In the genomic region with DNA sequence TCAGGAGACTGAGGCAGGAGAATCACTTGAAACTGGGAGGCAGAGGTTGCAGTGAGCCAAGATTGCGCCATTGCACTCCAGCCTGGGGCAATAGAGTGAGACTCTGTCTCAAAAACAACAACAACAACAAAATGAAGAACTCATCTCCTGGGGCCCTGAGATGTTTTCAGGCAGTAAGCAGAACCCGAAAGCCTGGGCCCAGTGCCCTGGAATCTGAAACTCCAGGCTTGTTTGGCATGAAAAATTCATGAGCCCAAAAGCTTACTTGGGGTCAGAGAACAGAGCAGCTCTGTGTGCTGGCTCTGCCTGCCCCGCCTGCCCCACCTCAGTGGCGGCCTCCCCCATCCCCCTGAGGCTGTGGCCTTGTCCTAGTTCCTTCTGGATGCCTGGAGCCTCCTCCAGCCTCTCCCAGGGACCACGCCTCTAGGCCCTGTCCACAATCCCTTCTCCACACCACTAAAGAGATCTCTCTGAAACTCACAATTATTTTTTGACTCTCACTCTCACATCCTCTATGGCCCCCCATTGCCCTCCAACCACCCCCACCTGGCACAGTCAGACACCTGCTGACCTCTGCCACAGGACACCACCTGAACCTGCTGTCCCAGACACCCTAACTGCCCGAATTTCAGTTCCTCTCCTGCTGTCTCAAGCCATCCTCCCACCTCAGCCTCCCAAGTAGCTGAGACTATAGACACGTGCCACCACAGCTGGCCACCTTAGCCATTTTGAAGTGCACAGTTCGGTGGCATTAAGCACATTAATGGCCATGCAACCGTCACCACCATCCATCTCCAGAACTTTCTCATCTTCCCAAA, we compare ENCODE assay signal across 8 cellular contexts. TPM values are rescaled to one million over a fixed set of nuclear protein-coding genes. Genes with fewer than 3 reads are reported as not detected.
DNase-seq lines count a peak whose midpoint lies in the region; ATAC-seq and TF ChIP-seq lines count a peak whose summit lies in the region.

No MANE protein-coding gene starts in this region.

- CTCF ChIA-PET in activated naive CD4-positive, alpha-beta T cell treated with anti-CD3 and anti-CD28 coated beads for 36 hours (lab: Charles Lee), result interaction anchor here (0.6 to 3.2 kb wide), 2 partner anchors 13 to 104 kb away, joined by 3 to 20 read pairs; no protein-coding TSS in a partner anchor

- DNase-seq in ELF-1 (ENCODE audit: low read depth, low spot score) (peak; percentile 68), endothelial cell (ENCODE audit: low spot score) (no peak), occipital lobe (lab: John Stamatoyannopoulos, UW) (peak; percentile 30), SKM-1 treated with dmso at 0.1 percent for 144 hours (lab: John Stamatoyannopoulos, UW; ENCODE audit: unreplicated experiment) (no peak), NCI-H345 treated with DMSO at 0.1 percent for 48 hours (lab: John Stamatoyannopoulos, UW; ENCODE audit: unreplicated experiment) (no peak)
- no peak for DNase-seq in activated naive CD4-positive, alpha-beta T cell treated with anti-CD3 and anti-CD28 coated beads for 36 hours

- no peak overlapping the region for H3K4me3 Mint-ChIP-seq in endothelial cell (ENCODE audit: unreplicated experiment)
- no peak overlapping the region for H3K4me3 Mint-ChIP-seq in activated naive CD4-positive, alpha-beta T cell treated with anti-CD3 and anti-CD28 coated beads for 36 hours

- peak overlapping the region; percentile 13 for H3K27ac Mint-ChIP-seq in endothelial cell (ENCODE audit: unreplicated experiment)
- no peak overlapping the region for H3K27ac Mint-ChIP-seq in activated naive CD4-positive, alpha-beta T cell treated with anti-CD3 and anti-CD28 coated beads for 36 hours

- H3K9me3 Mint-ChIP-seq in endothelial cell (ENCODE audit: unreplicated experiment), result no peaks in the 10 kb centered on the region
- no peaks in the 10 kb centered on the region for H3K9me3 Mint-ChIP-seq in activated naive CD4-positive, alpha-beta T cell treated with anti-CD3 and anti-CD28 coated beads for 36 hours

- ATAC-seq in HG03175 (IDR thresholded peaks at IDR 0.05; ENCODE audit: unreplicated experiment), result peak; percentile 61
- ATAC-seq in HG02623 (IDR thresholded peaks at IDR 0.05; ENCODE audit: unreplicated experiment), result no peak

- H3K4me1 Mint-ChIP-seq in endothelial cell (ENCODE audit: unreplicated experiment), result peaks cover 2% of the 10 kb centered on the region
- peaks cover 14% of the 10 kb centered on the region for H3K4me1 Mint-ChIP-seq in activated naive CD4-positive, alpha-beta T cell treated with anti-CD3 and anti-CD28 coated beads for 36 hours (ENCODE audit: low read depth)

- TF ChIP-seq CTCF in endothelial cell (IDR thresholded peaks at IDR 0.05; ENCODE audit: unreplicated experiment), result no peak

- H3K27me3 Mint-ChIP-seq in endothelial cell (ENCODE audit: unreplicated experiment), result peaks cover 5% of the 10 kb centered on the region
- H3K27me3 Mint-ChIP-seq in activated naive CD4-positive, alpha-beta T cell treated with anti-CD3 and anti-CD28 coated beads for 36 hours (ENCODE audit: low read depth), result no peaks in the 10 kb centered on the region

- H3K36me3 Mint-ChIP-seq in endothelial cell (ENCODE audit: low read depth, unreplicated experiment), result no peaks in the 10 kb centered on the region
- no peaks in the 10 kb centered on the region for H3K36me3 Mint-ChIP-seq in activated naive CD4-positive, alpha-beta T cell treated with anti-CD3 and anti-CD28 coated beads for 36 hours (ENCODE audit: low read depth)

- intact Hi-C loops in activated naive CD4-positive, alpha-beta T cell treated with anti-CD3 and anti-CD28 coated beads for 36 hours (cut with micrococcal nuclease), result no loop called here

RNA-seq across cellular contexts. Expression of a gene that starts 6.9 kb away (rescaled TPM):
- 7.5 TPM for total RNA-seq in endothelial cell (ENCODE audit: unreplicated experiment)
- total RNA-seq in occipital lobe, result not detected
- total RNA-seq in activated naive CD4-positive, alpha-beta T cell treated with anti-CD3 and anti-CD28 coated beads for 36 hours, result not detected

RNA-seq across cellular contexts. Expression of a gene that starts 25.2 kb away (rescaled TPM):
- total RNA-seq in endothelial cell (ENCODE audit: unreplicated experiment) (8.1 TPM), occipital lobe (83.6 TPM)
- 10 to 100 TPM; 69.2 to 75.2 TPM for total RNA-seq in activated naive CD4-positive, alpha-beta T cell treated with anti-CD3 and anti-CD28 coated beads for 36 hours

RNA-seq across cellular contexts. Expression of a gene that starts 28.2 kb away (rescaled TPM):
- total RNA-seq in endothelial cell (ENCODE audit: unreplicated experiment) (25.2 TPM), occipital lobe (4.1 TPM)
- 10 to 100 TPM; 50.2 to 51.7 TPM for total RNA-seq in activated naive CD4-positive, alpha-beta T cell treated with anti-CD3 and anti-CD28 coated beads for 36 hours

RNA-seq across cellular contexts. Expression of a gene that starts 31.3 kb away (rescaled TPM):
- total RNA-seq in endothelial cell (ENCODE audit: unreplicated experiment) (272 TPM), occipital lobe (25.9 TPM)
- 10 to 100 TPM; 81.5 to 83.2 TPM for total RNA-seq in activated naive CD4-positive, alpha-beta T cell treated with anti-CD3 and anti-CD28 coated beads for 36 hours

RNA-seq across cellular contexts. Expression of a gene that starts 50.3 kb away (rescaled TPM):
- 11.8 TPM for total RNA-seq in endothelial cell (ENCODE audit: unreplicated experiment)
- 11.7 TPM for total RNA-seq in occipital lobe
- total RNA-seq in activated naive CD4-positive, alpha-beta T cell treated with anti-CD3 and anti-CD28 coated beads for 36 hours, result 10 to 100 TPM; 21.6 to 22.5 TPM

Comparison
In these comparisons a context has a peak if more than half of its experiments do, and no peak if none do; other contexts are left out.
1. DNase-seq: peak in ELF-1 (single experiment) and occipital lobe (single experiment); none in endothelial cell (single experiment), SKM-1 treated with dmso at 0.1 percent for 144 hours (single experiment), NCI-H345 treated with DMSO at 0.1 percent for 48 hours (single experiment) and activated naive CD4-positive, alpha-beta T cell treated with anti-CD3 and anti-CD28 coated beads for 36 hours (single experiment).